8 cellular contexts compared by ENCODE assay signal in genomic region chr20:3786665-3787639, GRCh38. TPM values are rescaled to one million over a fixed set of nuclear protein-coding genes. Genes with fewer than 3 reads are reported as not detected.
DNase-seq lines count a peak whose midpoint lies in the region; ATAC-seq and TF ChIP-seq lines count a peak whose summit lies in the region.

TSS of gene CENPB (minus strand) at chr20:3786740. CDS start at chr20:3786483, 257 bp downstream.

- peak within 1 kb of the TSS; percentile 80 for H3K4me3 Mint-ChIP-seq in activated CD8-positive, alpha-beta T cell treated with anti-CD3 and anti-CD28 coated beads for 36 hours

- intact Hi-C loops in activated CD8-positive, alpha-beta T cell treated with anti-CD3 and anti-CD28 coated beads for 36 hours (cut with micrococcal nuclease): loop anchor here (2.0 kb wide), 1 partner anchor 34 kb away; the partner anchor contains the start of gene AP5S1

- peak within 1 kb of the TSS; percentile 85 for H3K27ac Mint-ChIP-seq in activated CD8-positive, alpha-beta T cell treated with anti-CD3 and anti-CD28 coated beads for 36 hours

- H3K4me1 Mint-ChIP-seq in activated CD8-positive, alpha-beta T cell treated with anti-CD3 and anti-CD28 coated beads for 36 hours (ENCODE audit: low read depth): peaks cover 35% of the 10 kb centered on the region

- DNase-seq in NCI-H774 (lab: John Stamatoyannopoulos, UW) (peak; percentile 83), lung microvascular endothelial cell (ENCODE audit: low read depth in 2 of 2) (peak; percentile 89 to 93)
- DNase-seq in activated CD8-positive, alpha-beta T cell treated with anti-CD3 and anti-CD28 coated beads for 36 hours: peak; percentile 89
- DNase-seq in effector CD8-positive, alpha-beta T cell (lab: John Stamatoyannopoulos, UW): peak; percentile 82
- DNase-seq in stimulated activated CD4-positive, alpha-beta T cell treated with anti-CD3 and anti-CD28 coated beads, TNF-alpha, amount 100 ng/mL, for 48 hours (ENCODE audit: low read depth in 3 of 3): peak; percentile 77 to 90 (median 81)

- CTCF ChIA-PET in activated CD8-positive, alpha-beta T cell treated with anti-CD3 and anti-CD28 coated beads for 36 hours (lab: Charles Lee): interaction anchor here (0.6 to 5.9 kb wide), 22 partner anchors 8 to 298 kb away, joined by 3 to 69 read pairs (median 4); partner anchors contain the start of genes ADISSP, AP5S1 and CDC25B

- TF ChIP-seq CTCF in C4-2B (conservative IDR thresholded peaks at IDR 0.05): peak; percentile 93
- peak; percentile 95 for TF ChIP-seq CTCF in activated CD8-positive, alpha-beta T cell treated with anti-CD3 and anti-CD28 coated beads for 36 hours (IDR thresholded peaks at IDR 0.05)

- H3K27me3 Mint-ChIP-seq in activated CD8-positive, alpha-beta T cell treated with anti-CD3 and anti-CD28 coated beads for 36 hours: no peaks in the 10 kb centered on the region

- no peaks in the 10 kb centered on the region for H3K9me3 Mint-ChIP-seq in activated CD8-positive, alpha-beta T cell treated with anti-CD3 and anti-CD28 coated beads for 36 hours

- peak; percentile 73 for ATAC-seq in GM19324 (IDR thresholded peaks at IDR 0.05; ENCODE audit: low FRiP score, unreplicated experiment)
- peak; percentile 63 for ATAC-seq in HG03469 (IDR thresholded peaks at IDR 0.05; ENCODE audit: unreplicated experiment)
- ATAC-seq in activated CD8-positive, alpha-beta T cell treated with anti-CD3 and anti-CD28 coated beads for 36 hours: peak; percentile 92

- H3K27ac ChIP-seq in C4-2B: peak within 1 kb of the TSS; percentile 94

- POLR2A ChIA-PET in activated CD8-positive, alpha-beta T cell treated with anti-CD3 and anti-CD28 coated beads for 36 hours (lab: Charles Lee): interaction anchor here (0.6 to 4.7 kb wide), 11 partner anchors 9 to 1346 kb away, joined by 3 to 46 read pairs (median 6); partner anchors contain the start of genes ADISSP, AP5S1 and CDC25B

- peaks cover 13% of the 10 kb centered on the region for H3K36me3 Mint-ChIP-seq in activated CD8-positive, alpha-beta T cell treated with anti-CD3 and anti-CD28 coated beads for 36 hours (ENCODE audit: low read depth)

RNA-seq across cellular contexts. Expression of gene CENPB, which starts in this region (rescaled TPM):
- 10 to 100 TPM; 35.0 to 35.4 TPM for total RNA-seq in activated CD8-positive, alpha-beta T cell treated with anti-CD3 and anti-CD28 coated beads for 36 hours
- total RNA-seq in lung microvascular endothelial cell: 51.2 and 76.8 TPM in 2 replicates

Comparison
In these comparisons a context has a peak if more than half of its experiments do, and no peak if none do; other contexts are left out.
1. Peak in every context shown above with its lines: DNase-seq, ATAC-seq and H3K27ac ChIP-seq.